ENCODE assay signal across 27 cellular contexts in the genomic region with DNA sequence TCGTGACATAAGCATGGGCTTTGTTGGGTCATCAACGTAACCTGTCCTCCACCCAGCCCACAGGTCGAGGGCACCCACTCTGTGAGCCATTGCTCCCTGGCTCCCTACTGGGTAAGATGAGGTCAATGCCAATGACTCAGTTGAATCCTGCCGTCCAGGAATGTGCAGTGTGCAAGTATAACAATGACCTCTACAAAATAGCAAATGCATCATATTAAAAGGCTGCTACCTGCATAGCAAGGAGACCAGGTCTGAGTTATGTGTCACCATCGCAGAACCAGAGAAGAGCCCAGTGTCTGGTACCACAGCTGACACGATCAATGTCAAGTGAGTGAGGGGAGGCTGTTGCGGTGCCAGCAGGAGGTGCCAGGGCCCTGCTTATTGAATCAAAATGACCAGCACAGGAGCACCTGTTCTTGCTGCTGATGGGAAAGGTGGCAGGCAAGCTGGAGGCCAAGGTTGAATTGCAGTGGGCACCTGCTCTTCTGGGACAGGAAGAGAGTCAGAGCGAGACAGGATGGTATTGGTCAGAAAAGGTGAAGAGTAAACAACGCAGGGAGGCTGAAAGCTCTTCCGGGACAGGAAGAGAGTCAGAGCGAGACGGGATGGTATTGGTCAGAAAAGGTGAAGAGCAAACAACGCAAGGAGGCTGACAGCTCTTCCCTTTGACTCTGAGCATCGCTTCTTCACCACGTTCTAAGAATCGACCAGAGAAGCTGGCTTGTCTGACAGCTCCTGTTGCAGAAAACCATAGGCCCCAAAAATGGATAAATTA.
DNase-seq lines count a peak whose midpoint lies in the region; ATAC-seq, FAIRE-seq and TF ChIP-seq lines count a peak whose summit lies in the region.
"Had no signal": no experiment of that assay in that cellular context is flagged by ENCODE, and none has a peak within 500 bp of the region (broad histone marks: within the 10 kb centered on the region; RNA-seq: fewer than 3 reads in every experiment).

No MANE protein-coding gene starts in this region.

- no peaks in the 10 kb centered on the region for H3K4me1 Mint-ChIP-seq in activated T-helper 17 cell treated with anti-CD3 and anti-CD28 coated beads, Interleukin-2, amount 50 U/mL, for 72 hours
- H3K4me1 Mint-ChIP-seq in endothelial cell (ENCODE audit: unreplicated experiment): no peaks in the 10 kb centered on the region
- peaks cover 7% of the 10 kb centered on the region for H3K4me1 Mint-ChIP-seq in stimulated activated effector memory CD8-positive, alpha-beta T cell treated with anti-CD3 and anti-CD28 coated beads, Interleukin-12 subunit alpha, Interleukin-12 subunit beta, amount 100 ng/mL, for 72 hours
- H3K4me1 Mint-ChIP-seq: GM23338 had no signal

- DNase-seq in MM.1S (peak; percentile 11), endothelial cell (ENCODE audit: low spot score) (no peak), glomerular visceral epithelial cell (ENCODE audit: extremely low spot score) (no peak), foreskin melanocyte (no peak), HTR-8/SVneo (ENCODE audit: insufficient read length, low spot score) (no peak)
- no peak for DNase-seq in stimulated activated effector memory CD8-positive, alpha-beta T cell treated with anti-CD3 and anti-CD28 coated beads, Interleukin-12 subunit alpha, Interleukin-12 subunit beta, amount 100 ng/mL, for 72 hours (ENCODE audit: low spot score in 2 of 2)
- DNase-seq: CD4-positive, alpha-beta T cell; COR-L47; DMS79; EL; GDM1; HCEC 1CT; Karpas-422; NCI-H1092 treated with DMSO at 0.1 percent for 48 hours; NCI-H1436 treated with DMSO at 0.1 percent for 48 hours; NCI-H187 treated with DMSO at 0.1 percent for 48 hours; NCI-H2171 treated with DMSO at 0.1 percent for 48 hours; NCI-H345; NCI-H524; NCI-H748 treated with DMSO at 0.1 percent for 48 hours; SK-N-SH had no signal

- H3K4me3 Mint-ChIP-seq in activated T-helper 17 cell treated with anti-CD3 and anti-CD28 coated beads, Interleukin-2, amount 50 U/mL, for 72 hours: no peak overlapping the region
- H3K4me3 Mint-ChIP-seq in endothelial cell (ENCODE audit: unreplicated experiment): peak overlapping the region; percentile 42
- H3K4me3 Mint-ChIP-seq in stimulated activated effector memory CD8-positive, alpha-beta T cell treated with anti-CD3 and anti-CD28 coated beads, Interleukin-12 subunit alpha, Interleukin-12 subunit beta, amount 100 ng/mL, for 72 hours: peak overlapping the region; percentile 7
- H3K4me3 Mint-ChIP-seq: CD4-positive, alpha-beta T cell; GM23338 had no signal

- no peaks in the 10 kb centered on the region for H3K9me2 ChIP-seq in MM.1S (replicated peaks; ENCODE audit: insufficient read depth, low read length)
- H3K9me2 ChIP-seq: SK-N-SH had no signal

- no peaks in the 10 kb centered on the region for H3K4me1 ChIP-seq in MM.1S (ENCODE audit: low read length)
- H3K4me1 ChIP-seq: BLaER1 had no signal

- no peaks in the 10 kb centered on the region for H3K36me3 ChIP-seq in MM.1S (replicated peaks; ENCODE audit: insufficient read depth, low read length)
- H3K36me3 ChIP-seq: BLaER1 had no signal

- no peaks in the 10 kb centered on the region for H3K36me3 Mint-ChIP-seq in activated T-helper 17 cell treated with anti-CD3 and anti-CD28 coated beads, Interleukin-2, amount 50 U/mL, for 72 hours (ENCODE audit: low read depth)
- no peaks in the 10 kb centered on the region for H3K36me3 Mint-ChIP-seq in endothelial cell (ENCODE audit: low read depth, unreplicated experiment)
- H3K36me3 Mint-ChIP-seq in stimulated activated effector memory CD8-positive, alpha-beta T cell treated with anti-CD3 and anti-CD28 coated beads, Interleukin-12 subunit alpha, Interleukin-12 subunit beta, amount 100 ng/mL, for 72 hours: no peaks in the 10 kb centered on the region

- H3K27me3 Mint-ChIP-seq in activated T-helper 17 cell treated with anti-CD3 and anti-CD28 coated beads, Interleukin-2, amount 50 U/mL, for 72 hours: no peaks in the 10 kb centered on the region
- H3K27me3 Mint-ChIP-seq in endothelial cell (ENCODE audit: unreplicated experiment): peaks cover 2% of the 10 kb centered on the region
- H3K27me3 Mint-ChIP-seq: CD4-positive, alpha-beta T cell had no signal

- H3K4me3 ChIP-seq in MM.1S (ENCODE audit: low read length): no peak overlapping the region
- H3K4me3 ChIP-seq: BLaER1, GM12878, GM23338 had no signal

- no peak overlapping the region for H3K9ac ChIP-seq in MM.1S (ENCODE audit: low read length)
- H3K9ac ChIP-seq: BLaER1, SK-N-SH had no signal

- H3K27ac ChIP-seq in MM.1S (ENCODE audit: low read length): no peak overlapping the region
- H3K27ac ChIP-seq: BLaER1 had no signal

- H3K79me2 ChIP-seq in MM.1S (ENCODE audit: low read length): no peaks in the 10 kb centered on the region

- no peaks in the 10 kb centered on the region for H3K9me3 ChIP-seq in MM.1S (replicated peaks; ENCODE audit: insufficient read depth, low read length)
- H3K9me3 ChIP-seq: BLaER1, SK-N-SH had no signal

- TF ChIP-seq CTCF in MM.1S (IDR thresholded peaks at IDR 0.05; ENCODE audit: low read length) (no peak), endothelial cell (IDR thresholded peaks at IDR 0.05; ENCODE audit: unreplicated experiment) (no peak)

- no peak overlapping the region for H2AFZ ChIP-seq in MM.1S (ENCODE audit: low read length)
- H2AFZ ChIP-seq: GM23338 had no signal

- no peaks in the 10 kb centered on the region for H3K27me3 ChIP-seq in MM.1S (replicated peaks; ENCODE audit: insufficient read depth, low read length)
- H3K27me3 ChIP-seq: BLaER1 had no signal

- H3K4me2 ChIP-seq in MM.1S (ENCODE audit: low read depth, low read length): no peak overlapping the region
- H3K4me2 ChIP-seq: BLaER1, GM23338, SK-N-SH had no signal

- no peak for FAIRE-seq in HTR-8/SVneo (lab: Jason Lieb, UNC)
- FAIRE-seq: A204.1, GM12878, HepG2 had no signal

- no peaks in the 10 kb centered on the region for H3F3A ChIP-seq in MM.1S (ENCODE audit: insufficient read depth, low read length)

- H3K27ac Mint-ChIP-seq in activated T-helper 17 cell treated with anti-CD3 and anti-CD28 coated beads, Interleukin-2, amount 50 U/mL, for 72 hours: no peak overlapping the region
- no peak overlapping the region for H3K27ac Mint-ChIP-seq in endothelial cell (ENCODE audit: unreplicated experiment)
- H3K27ac Mint-ChIP-seq in stimulated activated effector memory CD8-positive, alpha-beta T cell treated with anti-CD3 and anti-CD28 coated beads, Interleukin-12 subunit alpha, Interleukin-12 subunit beta, amount 100 ng/mL, for 72 hours: peak overlapping the region; percentile 72
- H3K27ac Mint-ChIP-seq: CD4-positive, alpha-beta T cell; GM23338 had no signal

- H3K9me3 Mint-ChIP-seq in activated T-helper 17 cell treated with anti-CD3 and anti-CD28 coated beads, Interleukin-2, amount 50 U/mL, for 72 hours: no peaks in the 10 kb centered on the region
- no peaks in the 10 kb centered on the region for H3K9me3 Mint-ChIP-seq in endothelial cell (ENCODE audit: unreplicated experiment)
- no peaks in the 10 kb centered on the region for H3K9me3 Mint-ChIP-seq in stimulated activated effector memory CD8-positive, alpha-beta T cell treated with anti-CD3 and anti-CD28 coated beads, Interleukin-12 subunit alpha, Interleukin-12 subunit beta, amount 100 ng/mL, for 72 hours
- H3K9me3 Mint-ChIP-seq: CD4-positive, alpha-beta T cell; GM23338 had no signal

- no peaks in the 10 kb centered on the region for H4K20me1 ChIP-seq in MM.1S (ENCODE audit: insufficient read depth, low read length)
- H4K20me1 ChIP-seq: BLaER1 had no signal

- peak; percentile 34 for ATAC-seq in activated T-helper 17 cell treated with anti-CD3 and anti-CD28 coated beads, Interleukin-2, amount 50 U/mL, for 72 hours (replicated peaks)
- peak; percentile 88 for ATAC-seq in stimulated activated effector memory CD8-positive, alpha-beta T cell treated with anti-CD3 and anti-CD28 coated beads, Interleukin-12 subunit alpha, Interleukin-12 subunit beta, amount 100 ng/mL, for 72 hours
- ATAC-seq: GM12878, GM23338, HepG2 had no signal
